In genomic region chr10:84193327-84193726, GRCh38 we compare ENCODE assay signal across 1 cellular context.
A peak's percentile ranks its signal among the peaks of the same experiment; 100 is the strongest.
TF ChIP-seq lines count a peak whose summit lies in the region.

No MANE protein-coding gene starts in this region.

TF ChIP-seq in K562, 482 proteins besides CTCF, POLR2A, EP300 and RAD21:
- peak; percentile 88 for TF ChIP-seq PRDM10 (IDR thresholded peaks at IDR 0.05; ENCODE audit: partially characterized antibody)
- no peak for TF ChIP-seq NR2C1 (IDR thresholded peaks at IDR 0.05)
- TF ChIP-seq NR2C1 (tag; IDR thresholded peaks at IDR 0.05), result no peak
